22 cellular contexts compared by ENCODE assay signal in genomic region chr5:174773371-174773770, GRCh38. TPM values are rescaled to one million over a fixed set of nuclear protein-coding genes. Genes with fewer than 3 reads are reported as not detected.
"Had no signal": no experiment of that assay in that cellular context is flagged by ENCODE, and none has a peak within 500 bp of the region (broad histone marks: within the 10 kb centered on the region; RNA-seq: fewer than 3 reads in every experiment).

No MANE protein-coding gene starts in this region.

- DNase-seq: cerebellar nuclear complex; colonic mucosa; dermis blood vessel endothelial cell; dorsolateral prefrontal cortex; effector CD4-positive, alpha-beta T cell; effector memory CD4-positive, alpha-beta T cell; foreskin keratinocyte; heart left ventricle; hippocampal formation; left colon; left lung; left ventricle myocardium superior; lower lobe of right lung; mesenchymal stem cell; mucosa of descending colon had no signal

- H3K36me3 ChIP-seq: colonic mucosa, esophagus muscularis mucosa, gastroesophageal sphincter, heart left ventricle, left lung, lower lobe of right lung had no signal

- H3K4me1 ChIP-seq: colonic mucosa, esophagus muscularis mucosa, foreskin keratinocyte, gastroesophageal sphincter, heart left ventricle, left lung, lower lobe of right lung had no signal

- H3K27ac ChIP-seq: colonic mucosa, dorsolateral prefrontal cortex, esophagus muscularis mucosa, foreskin keratinocyte, gastroesophageal sphincter, heart left ventricle, left lung, lower lobe of right lung had no signal

- FAIRE-seq: endothelial cell of umbilical vein, frontal cortex, islet of Langerhans, keratinocyte had no signal

- H3K4me3 ChIP-seq: colonic mucosa, dorsolateral prefrontal cortex, esophagus muscularis mucosa, gastroesophageal sphincter, heart left ventricle, left lung, lower lobe of right lung, mucosa of descending colon had no signal

- H3K27me3 ChIP-seq: colonic mucosa had no signal

- H3K9me3 ChIP-seq: colonic mucosa, lower lobe of right lung, mucosa of descending colon had no signal

RNA-seq across cellular contexts. Expression of gene MSX2, which starts 49.0 kb away (rescaled TPM):
- total RNA-seq: endothelial cell of umbilical vein, lung microvascular endothelial cell had no signal
- polyA plus RNA-seq: endothelial cell of umbilical vein had no signal
